19 cellular contexts compared by ENCODE assay signal in genomic region chr2:69549421-69549820, GRCh38.
A peak's percentile ranks its signal among the peaks of the same experiment; 100 is the strongest.
DNase-seq lines count a peak whose midpoint lies in the region; ATAC-seq, FAIRE-seq and TF ChIP-seq lines count a peak whose summit lies in the region.
"Had no signal": no experiment of that assay in that cellular context is flagged by ENCODE, and none has a peak within 500 bp of the region (broad histone marks: within the 10 kb centered on the region; RNA-seq: fewer than 3 reads in every experiment).

No MANE protein-coding gene starts in this region.

- dilution Hi-C loops in keratinocyte (cut with MboI; ENCODE audit: extremely low pct_ligation_motif_present, low sequenced_read_pairs): no loop called here

- no peaks in the 10 kb centered on the region for H3K36me3 ChIP-seq in astrocyte (ENCODE audit: insufficient read depth, low read length)
- peaks cover under 1 to 2% of the 10 kb centered on the region in 2 experiments for H3K36me3 ChIP-seq in keratinocyte (ENCODE audit: control insufficient read depth in 2 of 2, extremely low read depth in 1 of 2, insufficient read depth in 2 of 2, low read length in 2 of 2)
- H3K36me3 ChIP-seq in adrenal gland (replicated peaks in 1 of 2): no peaks in the 10 kb centered on the region
- H3K36me3 ChIP-seq: uterus had no signal

- intact Hi-C loops in adrenal gland (cut with DNase I): no loop called here

- ATAC-seq in GM18498 (IDR thresholded peaks at IDR 0.05; ENCODE audit: unreplicated experiment): no peak

- no peaks in the 10 kb centered on the region for H3K9me3 Mint-ChIP-seq in astrocyte (ENCODE audit: unreplicated experiment)

- H3K4me1 ChIP-seq in astrocyte (ENCODE audit: insufficient read depth, low read length) (no peaks in the 10 kb centered on the region), keratinocyte (ENCODE audit: control insufficient read depth, extremely low read depth, insufficient read depth, low read length) (peaks cover 14% of the 10 kb centered on the region), adrenal gland (replicated peaks in 1 of 2) (peaks cover 0 to 19% of the 10 kb centered on the region in 2 donors)
- H3K4me1 ChIP-seq: uterus had no signal

- H3K9ac ChIP-seq in astrocyte (ENCODE audit: low read length) (no peak overlapping the region), keratinocyte (ENCODE audit: control insufficient read depth, extremely low read depth, insufficient read depth, low read length) (no peak overlapping the region)
- H3K9ac ChIP-seq: BLaER1 treated with 17β-estradiol and CSF1 and Interleukin-3, amounts not matched to agents 10 nM and 100 nM; parathyroid adenoma had no signal

- H3K27me3 ChIP-seq in astrocyte (ENCODE audit: insufficient read depth, low read length) (no peaks in the 10 kb centered on the region), keratinocyte (ENCODE audit: control insufficient read depth, extremely low read depth, insufficient read depth, low read length) (no peaks in the 10 kb centered on the region), adrenal gland (no peaks in the 10 kb centered on the region)
- H3K27me3 ChIP-seq: BLaER1 treated with 17β-estradiol and CSF1 and Interleukin-3, amounts not matched to agents 10 nM and 100 nM; uterus had no signal

- no peaks in the 10 kb centered on the region for H3K9me3 ChIP-seq in astrocyte (ENCODE audit: insufficient read depth, low read depth, low read length)
- no peaks in the 10 kb centered on the region for H3K9me3 ChIP-seq in keratinocyte (ENCODE audit: control insufficient read depth, low read depth, low read length)
- H3K9me3 ChIP-seq in adrenal gland (replicated peaks in 1 of 3): no peaks in the 10 kb centered on the region
- H3K9me3 ChIP-seq: uterus had no signal

- peaks cover 9% of the 10 kb centered on the region for H3K4me1 Mint-ChIP-seq in astrocyte (ENCODE audit: low read depth, unreplicated experiment)

- H2AFZ ChIP-seq in astrocyte (ENCODE audit: low read depth, low read length): no peak overlapping the region
- H2AFZ ChIP-seq in keratinocyte (ENCODE audit: control insufficient read depth, low read length): no peak overlapping the region
- H2AFZ ChIP-seq: parathyroid adenoma had no signal

- TF ChIP-seq POLR2A in adrenal gland (IDR thresholded peaks at IDR 0.05): no peak

- H3K4me3 ChIP-seq in AG10803 (ENCODE audit: low read length) (no peak overlapping the region), astrocyte (ENCODE audit: insufficient read depth, low read depth, low read length) (no peak overlapping the region), keratinocyte (ENCODE audit: control insufficient read depth in 2 of 3, extremely low read depth in 1 of 3, insufficient read depth in 2 of 3, low read depth in 1 of 3, low read length in 3 of 3) (no peak overlapping the region), adrenal gland (no peak overlapping the region)
- H3K4me3 ChIP-seq: BLaER1 treated with 17β-estradiol and CSF1 and Interleukin-3, amounts not matched to agents 10 nM and 100 nM; uterus had no signal

- no peaks in the 10 kb centered on the region for H3K27me3 Mint-ChIP-seq in astrocyte (ENCODE audit: low read depth, unreplicated experiment)

- H3K27ac Mint-ChIP-seq in astrocyte (ENCODE audit: unreplicated experiment): no peak overlapping the region
- H3K27ac Mint-ChIP-seq: activated T-helper 2 cell treated with anti-CD3 and anti-CD28 coated beads, Interferon-gamma antibody, Interleukin-2, Interleukin-4, amounts not matched to agents 10 μg/mL and 5 μg/mL and 100 μg/mL, durations not matched to agents 14 hours and 24 hours and 36 hours had no signal

- H3K36me3 Mint-ChIP-seq in astrocyte (ENCODE audit: low read depth, unreplicated experiment): peaks cover 6% of the 10 kb centered on the region

- no peaks in the 10 kb centered on the region for H3K9me1 ChIP-seq in keratinocyte (ENCODE audit: control insufficient read depth, extremely low read depth, insufficient read depth, low read length)

- H3K4me2 ChIP-seq in astrocyte (ENCODE audit: low read length) (peak overlapping the region; percentile 32), keratinocyte (ENCODE audit: control insufficient read depth, extremely low read depth, insufficient read depth, low read depth, low read length) (no peak overlapping the region)

- H4K20me1 ChIP-seq in astrocyte (ENCODE audit: insufficient read depth, low read length) (peaks cover 40% of the 10 kb centered on the region), keratinocyte (ENCODE audit: control insufficient read depth, extremely low read depth, insufficient read depth, low read length) (no peaks in the 10 kb centered on the region)

- no peak overlapping the region for H3K27ac ChIP-seq in astrocyte (ENCODE audit: low read depth, low read length)
- H3K27ac ChIP-seq in keratinocyte (ENCODE audit: control insufficient read depth, insufficient read depth, low read length): peak overlapping the region; percentile 9
- no peak overlapping the region for H3K27ac ChIP-seq in adrenal gland
- H3K27ac ChIP-seq: parathyroid adenoma, uterus had no signal

- FAIRE-seq in astrocyte (lab: Jason Lieb, UNC) (peak; percentile 45), keratinocyte (lab: Jason Lieb, UNC) (peak; percentile 73)
- FAIRE-seq: H1 had no signal

- TF ChIP-seq CTCF in AG10803 (conservative IDR thresholded peaks at IDR 0.05; ENCODE audit: low read length) (no peak), astrocyte (IDR thresholded peaks at IDR 0.05; ENCODE audit: insufficient read depth, low read depth, low read length) (no peak), keratinocyte (optimal IDR thresholded peaks at IDR 0.05 in 1 of 3, IDR thresholded peaks at IDR 0.05 in 1 of 3, conservative IDR thresholded peaks at IDR 0.05 in 1 of 3; ENCODE audit: extremely low read depth in 1 of 3, insufficient read depth in 2 of 3, low read length in 3 of 3) (no peak), adrenal gland (IDR thresholded peaks at IDR 0.05) (no peak)

- H3K79me2 ChIP-seq in astrocyte (ENCODE audit: insufficient read depth, low read length) (peaks cover 45% of the 10 kb centered on the region), keratinocyte (ENCODE audit: control insufficient read depth, insufficient read depth, low read length) (peaks cover 8% of the 10 kb centered on the region)

- DNase-seq in AG10803 (ENCODE audit: low read depth) (peak; percentile 40), HPDE6-E6E7 (ENCODE audit: extremely low spot score) (peak; percentile 22), astrocyte (ENCODE audit: low read depth) (peak; percentile 66), keratinocyte (ENCODE audit: low read depth, low spot score) (no peak), GM19238 (ENCODE audit: insufficient read length, low spot score) (no peak), adrenal gland (no peak), NCI-H1092 (lab: John Stamatoyannopoulos, UW) (no peak)
- DNase-seq: caudate nucleus; DMS79 treated with DMSO at 0.1 percent for 48 hours; islet precursor cell; NCI-H1417; NCI-H446 treated with DMSO at 0.1 percent for 48 hours; stimulated activated naive CD4-positive, alpha-beta T cell treated with Interleukin-2 at 50 U/mL for 16 hours; uterus had no signal

- H3K4me3 Mint-ChIP-seq in astrocyte (ENCODE audit: unreplicated experiment): no peak overlapping the region

Comparison
In these comparisons a context has a peak if more than half of its experiments do, and no peak if none do; other contexts are left out.
1. DNase-seq: peak in AG10803 (single experiment), HPDE6-E6E7 (single experiment) and astrocyte (single experiment); none in keratinocyte (single experiment), GM19238 (single experiment), adrenal gland (0 of 7) and NCI-H1092 (single experiment).